In the genomic region with DNA sequence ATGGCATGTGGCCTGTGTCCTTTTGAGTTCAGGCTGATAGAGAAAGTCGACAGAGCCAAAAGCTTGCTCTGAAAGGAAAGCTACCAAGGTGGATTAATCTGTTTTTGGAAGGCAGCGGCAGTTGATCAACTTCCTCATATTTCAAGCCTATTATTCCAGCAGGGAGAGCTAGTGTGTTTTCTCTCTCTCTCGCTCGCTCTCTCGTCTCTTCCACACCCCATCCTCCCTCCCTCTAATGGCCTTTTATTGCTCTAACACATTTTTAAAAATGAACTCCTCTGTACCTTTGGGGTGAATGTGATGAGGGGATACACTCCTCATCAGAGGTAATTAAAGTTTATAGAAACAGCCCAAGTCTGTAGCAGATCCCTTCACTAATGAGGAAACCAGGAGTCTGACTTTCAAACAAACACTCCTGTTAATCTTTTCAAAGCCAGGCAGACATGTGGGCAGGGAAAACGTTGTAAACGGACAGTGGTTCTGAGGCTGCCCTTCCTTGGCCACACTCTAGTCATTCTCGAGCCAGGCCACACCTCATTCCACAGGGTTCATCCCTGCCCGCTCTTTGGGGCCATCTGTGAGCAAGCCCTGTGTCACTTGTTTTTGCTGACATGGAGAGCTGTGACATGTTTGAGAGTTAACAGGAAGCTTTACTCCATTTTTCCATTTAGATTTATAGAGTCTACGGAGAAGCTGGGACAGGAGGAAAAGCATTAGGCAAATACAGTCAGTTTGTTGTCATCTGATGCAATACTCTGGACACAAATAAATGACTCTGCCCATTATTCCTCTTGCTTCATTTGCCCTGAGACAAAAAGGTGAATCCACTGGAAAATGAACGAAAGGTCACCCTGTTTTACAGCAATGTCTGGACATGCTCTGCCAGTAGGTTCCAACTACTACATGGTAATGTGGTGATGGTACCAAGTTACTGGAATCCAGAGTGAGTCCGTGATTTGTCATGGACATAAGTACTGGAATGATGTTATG, we compare ENCODE assay signal across 8 cellular contexts.
DNase-seq lines count a peak whose midpoint lies in the region; ATAC-seq and TF ChIP-seq lines count a peak whose summit lies in the region.

No MANE protein-coding gene starts in this region.

- H3K36me3 ChIP-seq in CD4-positive, alpha-beta memory T cell (ENCODE audit: insufficient read depth, low read length), result peaks cover 70% of the 10 kb centered on the region

- H3K27ac Mint-ChIP-seq in CD4-positive, alpha-beta memory T cell, result peak overlapping the region in 4 of 7 donors; percentile 11 to 71 (median 44)

- CTCF ChIA-PET in CD4-positive, alpha-beta memory T cell (lab: Charles Lee; ENCODE audit: partially characterized antibody), result interaction anchor here (0.6 kb wide), 1 partner anchor 1600 kb away, joined by 3 read pairs; no protein-coding TSS in a partner anchor

- POLR2A ChIA-PET in CD4-positive, alpha-beta memory T cell (lab: Charles Lee; ENCODE audit: partially characterized antibody), result no interaction called here

- no peak for DNase-seq in CD4-positive, alpha-beta memory T cell
- DNase-seq in NCI-H510A treated with DMSO at 0.1 percent for 48 hours (lab: John Stamatoyannopoulos, UW), result peak; percentile 71
- no peak for DNase-seq in omental fat pad (ENCODE audit: low spot score)
- no peak for DNase-seq in activated CD4-positive, alpha-beta T cell treated with anti-CD3 and anti-CD28 coated beads, Interleukin-2, amount 50 U/mL, for 1 hour
- DNase-seq in occipital lobe (lab: John Stamatoyannopoulos, UW), result no peak
- DNase-seq in head of caudate nucleus, result no peak

- no peak for TF ChIP-seq CTCF in omental fat pad (IDR thresholded peaks at IDR 0.05)

- no peak overlapping the region for H3K27ac ChIP-seq in CD4-positive, alpha-beta memory T cell (ENCODE audit: low read depth, low read length)

- H3K4me3 ChIP-seq in CD4-positive, alpha-beta memory T cell (ENCODE audit: low read length in 2 of 2), result no peak overlapping the region

- peak; percentile 79 for ATAC-seq in esophagus mucosa
- peak; percentile 72 for ATAC-seq in omental fat pad (ENCODE audit: low FRiP score)
- no peak for ATAC-seq in GM21529 (IDR thresholded peaks at IDR 0.05; ENCODE audit: unreplicated experiment)

- no peaks in the 10 kb centered on the region for H3K9me3 Mint-ChIP-seq in CD4-positive, alpha-beta memory T cell

- H3K27me3 Mint-ChIP-seq in CD4-positive, alpha-beta memory T cell, result no peaks in the 10 kb centered on the region

- peaks cover 0 to 1% (median 0%) of the 10 kb centered on the region in 4 donors for H3K4me1 Mint-ChIP-seq in CD4-positive, alpha-beta memory T cell

- H3K4me3 Mint-ChIP-seq in CD4-positive, alpha-beta memory T cell, result no peak overlapping the region

- no peaks in the 10 kb centered on the region for H3K27me3 ChIP-seq in CD4-positive, alpha-beta memory T cell (ENCODE audit: insufficient read depth, low read length)

- intact Hi-C loops in CD4-positive, alpha-beta memory T cell (cut with micrococcal nuclease), result no loop called here
- intact Hi-C loops in head of caudate nucleus (cut with DNase I), result no loop called here

- H3K4me1 ChIP-seq in CD4-positive, alpha-beta memory T cell (ENCODE audit: insufficient read depth, low read length), result no peaks in the 10 kb centered on the region

- no peaks in the 10 kb centered on the region for H3K9me3 ChIP-seq in CD4-positive, alpha-beta memory T cell (ENCODE audit: control insufficient read depth in 1 of 2, low read length in 2 of 2)

- H3K36me3 Mint-ChIP-seq in CD4-positive, alpha-beta memory T cell, result peaks cover 70 to 73% of the 10 kb centered on the region in 2 donors
